21 cellular contexts compared by ENCODE assay signal in genomic region chr17:81115219-81115618, GRCh38.
"Had no signal": no experiment of that assay in that cellular context is flagged by ENCODE, and none has a peak within 500 bp of the region (broad histone marks: within the 10 kb centered on the region; RNA-seq: fewer than 3 reads in every experiment).

No MANE protein-coding gene starts in this region.

- H3K9me3 ChIP-seq: body of pancreas, gastroesophageal sphincter, heart left ventricle, suprapubic skin, transverse colon, uterus had no signal

- H3K4me3 ChIP-seq: body of pancreas, coronary artery, gastroesophageal sphincter, heart left ventricle, suprapubic skin, transverse colon, uterus had no signal

- DNase-seq: activated CD8-positive, alpha-beta memory T cell treated with anti-CD3 and anti-CD28 coated beads for 24 hours; activated effector memory CD4-positive, alpha-beta T cell treated with Interleukin-2 at 50 U/mL for 16 hours; activated naive CD4-positive, alpha-beta T cell treated with anti-CD3 and anti-CD28 coated beads, Interleukin-2, amount 50 U/mL, for 16 hours; activated naive CD8-positive, alpha-beta T cell treated with anti-CD3 and anti-CD28 coated beads, Interleukin-2, amount 50 U/mL, for 24 hours; activated T-cell treated with anti-CD3 and anti-CD28 coated beads, Interleukin-2, amount 50 U/mL, for 48 hours; body of pancreas; left cardiac atrium; natural killer cell; right cardiac atrium; stimulated activated CD4-positive, alpha-beta T cell treated with anti-CD3 and anti-CD28 coated beads, Interleukin-12 subunit alpha, Interleukin-12 subunit beta, amount 100 ng/mL, for 4 hours; stimulated activated CD4-positive, alpha-beta T cell treated with anti-CD3 and anti-CD28 coated beads, Interleukin-4, amount 100 ng/mL, for 4 hours; stimulated activated naive CD8-positive, alpha-beta T cell treated with anti-CD3 and anti-CD28 coated beads, Interleukin-15, amount 100 ng/mL, for 72 hours; T-helper 1 cell; transverse colon; uterus had no signal

- H3K4me3 Mint-ChIP-seq: activated naive CD8-positive, alpha-beta T cell treated with anti-CD3 and anti-CD28 coated beads, Interleukin-2, amount 50 U/mL, for 24 hours; natural killer cell; stimulated activated naive CD8-positive, alpha-beta T cell treated with anti-CD3 and anti-CD28 coated beads, Interleukin-15, amount 100 ng/mL, for 72 hours had no signal

- H3K27me3 ChIP-seq: body of pancreas, gastroesophageal sphincter, uterus had no signal

- H3K4me1 ChIP-seq: body of pancreas, parathyroid adenoma had no signal

- ATAC-seq: activated naive CD8-positive, alpha-beta T cell treated with anti-CD3 and anti-CD28 coated beads, Interleukin-2, amount 50 U/mL, for 24 hours; body of pancreas; gastroesophageal sphincter; left cardiac atrium; natural killer cell; right cardiac atrium; stimulated activated naive CD8-positive, alpha-beta T cell treated with anti-CD3 and anti-CD28 coated beads, Interleukin-15, amount 100 ng/mL, for 72 hours had no signal

- H3K36me3 ChIP-seq: transverse colon, uterus had no signal

- H3K9ac ChIP-seq: parathyroid adenoma had no signal

- H3K9me3 Mint-ChIP-seq: activated naive CD8-positive, alpha-beta T cell treated with anti-CD3 and anti-CD28 coated beads, Interleukin-2, amount 50 U/mL, for 24 hours; natural killer cell; stimulated activated naive CD8-positive, alpha-beta T cell treated with anti-CD3 and anti-CD28 coated beads, Interleukin-15, amount 100 ng/mL, for 72 hours had no signal

- H3K4me1 Mint-ChIP-seq: activated naive CD8-positive, alpha-beta T cell treated with anti-CD3 and anti-CD28 coated beads, Interleukin-2, amount 50 U/mL, for 24 hours had no signal

- H3K27ac ChIP-seq: body of pancreas, coronary artery, epithelial cell of prostate, gastroesophageal sphincter, heart left ventricle, parathyroid adenoma, suprapubic skin, transverse colon, uterus had no signal

- H3K36me3 Mint-ChIP-seq: natural killer cell had no signal

- H3K27ac Mint-ChIP-seq: activated naive CD8-positive, alpha-beta T cell treated with anti-CD3 and anti-CD28 coated beads, Interleukin-2, amount 50 U/mL, for 24 hours; natural killer cell had no signal

- H3K27me3 Mint-ChIP-seq: activated naive CD8-positive, alpha-beta T cell treated with anti-CD3 and anti-CD28 coated beads, Interleukin-2, amount 50 U/mL, for 24 hours; stimulated activated naive CD8-positive, alpha-beta T cell treated with anti-CD3 and anti-CD28 coated beads, Interleukin-15, amount 100 ng/mL, for 72 hours had no signal
